ENCODE assay signal across 13 cellular contexts in the genomic region with DNA sequence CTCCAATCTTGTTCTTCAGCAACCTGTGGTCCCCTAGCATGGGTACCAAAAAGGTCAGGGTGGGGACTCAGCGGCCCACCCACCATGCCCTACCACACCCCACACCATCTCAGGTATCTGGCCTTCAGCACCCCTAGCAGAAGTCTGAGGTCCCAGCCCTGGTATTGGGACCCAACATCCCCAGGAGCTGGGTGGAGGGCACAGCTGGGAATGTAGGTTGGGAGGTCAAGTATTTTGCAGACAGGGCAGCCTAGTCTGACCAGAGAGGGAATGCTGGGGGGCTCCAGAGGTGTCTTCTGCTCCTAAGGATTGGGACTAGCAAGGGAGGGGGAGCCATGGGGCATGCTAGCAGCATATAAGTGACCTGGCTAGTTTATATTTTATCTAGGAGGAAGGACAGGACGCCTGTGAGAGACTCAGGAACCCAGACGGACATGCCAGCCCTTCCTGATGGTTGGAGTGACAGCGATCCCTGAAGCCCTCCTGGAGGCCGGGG. TPM values are rescaled to one million over a fixed set of nuclear protein-coding genes. Genes with fewer than 3 reads are reported as not detected.
A peak's percentile ranks its signal among the peaks of the same experiment; 100 is the strongest.
DNase-seq lines count a peak whose midpoint lies in the region; ATAC-seq and TF ChIP-seq lines count a peak whose summit lies in the region.
"Had no signal": no experiment of that assay in that cellular context is flagged by ENCODE, and none has a peak within 500 bp of the region (broad histone marks: within the 10 kb centered on the region; RNA-seq: fewer than 3 reads in every experiment).

No MANE protein-coding gene starts in this region.

- no peak overlapping the region for H2AFZ ChIP-seq in osteoblast (ENCODE audit: low read length)

- peak overlapping the region; percentile 61 for H3K4me3 Mint-ChIP-seq in Calu3 (ENCODE audit: low read depth, unreplicated experiment)
- H3K4me3 Mint-ChIP-seq: activated CD8-positive, alpha-beta memory T cell treated with anti-CD3 and anti-CD28 coated beads, Interleukin-2, amount 10 ng/mL, durations not matched to agents 7 days and 5 days had no signal

- H3K36me3 ChIP-seq in osteoblast (ENCODE audit: insufficient read depth, low read length): no peaks in the 10 kb centered on the region
- H3K36me3 ChIP-seq: thoracic aorta had no signal

- no peaks in the 10 kb centered on the region for H3K9me3 Mint-ChIP-seq in Calu3 (ENCODE audit: low read depth, unreplicated experiment)

- H3K4me3 ChIP-seq in osteoblast (ENCODE audit: insufficient read depth, low read length): no peak overlapping the region

- no peak overlapping the region for H3K27ac ChIP-seq in osteoblast (ENCODE audit: low read depth, low read length)
- H3K27ac ChIP-seq: thoracic aorta had no signal

- H3K27me3 Mint-ChIP-seq in Calu3 (ENCODE audit: unreplicated experiment): peaks cover 41% of the 10 kb centered on the region

- TF ChIP-seq CTCF in Calu3 (IDR thresholded peaks at IDR 0.05; ENCODE audit: unreplicated experiment): no peak
- no peak for TF ChIP-seq CTCF in osteoblast (IDR thresholded peaks at IDR 0.05; ENCODE audit: extremely low read depth, low read depth, low read length)

- no peaks in the 10 kb centered on the region for H3K79me2 ChIP-seq in osteoblast (ENCODE audit: insufficient read depth, low read length)

- TF ChIP-seq RAD21 in Ishikawa (IDR thresholded peaks at IDR 0.05; ENCODE audit: low read depth): no peak

- CTCF ChIA-PET in Calu3 (lab: Charles Lee): interaction anchor here (0.5 kb wide), 1 partner anchor 65 kb away, joined by 5 read pairs; no protein-coding TSS in a partner anchor

- H3K4me1 ChIP-seq in osteoblast (ENCODE audit: insufficient read depth, low read length): no peaks in the 10 kb centered on the region

- BruUV-seq in Calu3 (replicated peaks; lab: Mats Ljungman, UMichigan): no TSS peak

- TF ChIP-seq EP300 in Ishikawa (IDR thresholded peaks at IDR 0.05; ENCODE audit: borderline replicate concordance): no peak

- H3K27ac Mint-ChIP-seq in Calu3 (ENCODE audit: unreplicated experiment): no peak overlapping the region
- H3K27ac Mint-ChIP-seq: activated CD8-positive, alpha-beta memory T cell treated with anti-CD3 and anti-CD28 coated beads, Interleukin-2, amount 10 ng/mL, durations not matched to agents 7 days and 5 days had no signal

- H3K9me3 ChIP-seq in osteoblast (ENCODE audit: low read depth, low read length): no peaks in the 10 kb centered on the region
- H3K9me3 ChIP-seq: thoracic aorta had no signal

- no peak overlapping the region for H3K4me2 ChIP-seq in osteoblast (ENCODE audit: insufficient read depth, low read length)

- H3K4me1 Mint-ChIP-seq in Calu3 (ENCODE audit: low read depth, unreplicated experiment): no peaks in the 10 kb centered on the region
- H3K4me1 Mint-ChIP-seq: activated CD8-positive, alpha-beta memory T cell treated with anti-CD3 and anti-CD28 coated beads, Interleukin-2, amount 10 ng/mL, durations not matched to agents 7 days and 5 days had no signal

- peaks cover 10% of the 10 kb centered on the region for H3K36me3 Mint-ChIP-seq in Calu3 (ENCODE audit: insufficient read depth, unreplicated experiment)
- H3K36me3 Mint-ChIP-seq: activated CD8-positive, alpha-beta memory T cell treated with anti-CD3 and anti-CD28 coated beads, Interleukin-2, amount 10 ng/mL, durations not matched to agents 7 days and 5 days had no signal

- peaks cover 35% of the 10 kb centered on the region for H3K27me3 ChIP-seq in osteoblast (ENCODE audit: insufficient read depth, low read length)

- H4K20me1 ChIP-seq in osteoblast (ENCODE audit: insufficient read depth, low read length): no peaks in the 10 kb centered on the region

- intact Hi-C loops in Calu3 (cut with micrococcal nuclease; ENCODE audit: unreplicated experiment) (no loop called here), left ventricle myocardium superior (cut with micrococcal nuclease) (no loop called here)

- peak; percentile 22 for ATAC-seq in left ventricle myocardium superior
- no peak for ATAC-seq in GM21825 (IDR thresholded peaks at IDR 0.05; ENCODE audit: unreplicated experiment)

- no peak for DNase-seq in Calu3
- no peak for DNase-seq in left ventricle myocardium superior
- peak; percentile 84 for DNase-seq in osteoblast (ENCODE audit: insufficient read length, low spot score, missing footprints)
- no peak for DNase-seq in UCSD-AML1 (lab: John Stamatoyannopoulos, UW; ENCODE audit: unreplicated experiment)
- no peak for DNase-seq in cerebellar cortex (ENCODE audit: low spot score)
- DNase-seq: activated CD8-positive, alpha-beta memory T cell treated with anti-CD3 and anti-CD28 coated beads, Interleukin-2, amount 10 ng/mL, durations not matched to agents 7 days and 5 days; DMS 273 treated with DMSO at 0.1 percent for 48 hours; islet precursor cell; NCI-H187 treated with DMSO at 0.1 percent for 48 hours had no signal

TF ChIP-seq in Ishikawa, 13 proteins besides CTCF, POLR2A, EP300 and RAD21:
- TF ChIP-seq, protein P1, sequence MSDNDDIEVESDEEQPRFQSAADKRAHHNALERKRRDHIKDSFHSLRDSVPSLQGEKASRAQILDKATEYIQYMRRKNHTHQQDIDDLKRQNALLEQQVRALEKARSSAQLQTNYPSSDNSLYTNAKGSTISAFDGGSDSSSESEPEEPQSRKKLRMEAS (IDR thresholded peaks at IDR 0.05): 0 out of 2 replicates have a peak, but pooled peaks have one; percentile 2
- no peak for TF ChIP-seq FOXM1 (IDR thresholded peaks at IDR 0.05; ENCODE audit: borderline replicate concordance, low read depth)
- TF ChIP-seq ZBTB7A (IDR thresholded peaks at IDR 0.05; ENCODE audit: low read depth): no peak
- TF ChIP-seq EGR1 (IDR thresholded peaks at IDR 0.05): no peak

RNA-seq across cellular contexts. Expression of a gene that starts 0.8 kb away (rescaled TPM):
- total RNA-seq in Calu3 (2022) (0.57 and 1.2 TPM in 2 replicates), left ventricle myocardium superior (27.2 TPM), osteoblast (0.36 and 0.59 TPM in 2 replicates)
- total RNA-seq: smooth muscle cell had no signal

RNA-seq across cellular contexts. Expression of a gene that starts 49.5 kb away (rescaled TPM):
- total RNA-seq in Calu3 (2022) (44.8 and 47.4 TPM in 2 replicates), left ventricle myocardium superior (4.9 TPM), osteoblast (2.2 and 2.7 TPM in 2 replicates)

Comparison
In these comparisons a context has a peak if more than half of its experiments do, and no peak if none do; other contexts are left out.
1. RNA of a gene that starts 0.8 kb away (total RNA-seq): 27.2 TPM in left ventricle myocardium superior (single experiment); 0.57 to 1.2 TPM in Calu3 and 0.36 to 0.59 TPM in osteoblast; every median in the first group is over 10 times any median in the second.